ENCODE assay signal across 1 cellular context in genomic region chr14:57389646-57390036, GRCh38.
TF ChIP-seq lines count a peak whose summit lies in the region.

No MANE protein-coding gene starts in this region.

TF ChIP-seq in GM12878, 131 proteins besides CTCF, POLR2A, EP300 and RAD21 (continued from another document):
- 0 out of 2 replicates have a peak, but pooled peaks have one; percentile 40 for TF ChIP-seq ZNF207 (IDR thresholded peaks at IDR 0.05; ENCODE audit: borderline replicate concordance)
- TF ChIP-seq BMI1 (IDR thresholded peaks at IDR 0.05; ENCODE audit: borderline replicate concordance): peak; percentile 29; the same call in 1 of the 2 replicates
- 0 out of 2 replicates have a peak, but pooled peaks have one; percentile 22 for TF ChIP-seq LARP7 (IDR thresholded peaks at IDR 0.05)
- TF ChIP-seq BCLAF1 (IDR thresholded peaks at IDR 0.05): no peak
- TF ChIP-seq NFIC (IDR thresholded peaks at IDR 0.05; ENCODE audit: low read depth, low read length): no peak
- no peak for TF ChIP-seq MTA3 (IDR thresholded peaks at IDR 0.05; ENCODE audit: borderline replicate concordance, low read length)
- no peak for TF ChIP-seq ZNF217 (IDR thresholded peaks at IDR 0.05)
- no peak for TF ChIP-seq MYB (IDR thresholded peaks at IDR 0.05; ENCODE audit: borderline replicate concordance, low read depth, low read length)
- TF ChIP-seq MLLT1 (IDR thresholded peaks at IDR 0.05): 0 out of 2 replicates have a peak, but pooled peaks have one; percentile 34
- no peak for TF ChIP-seq IRF4 (IDR thresholded peaks at IDR 0.05; ENCODE audit: low read depth, low read length)
- TF ChIP-seq EZH2 (IDR thresholded peaks at IDR 0.05; ENCODE audit: borderline replicate concordance, control insufficient read depth, low read depth, low read length): no peak
- TF ChIP-seq PBX3 (IDR thresholded peaks at IDR 0.05; ENCODE audit: insufficient replicate concordance, low read depth, low read length): peak; percentile 73
